ENCODE assay signal across 1 cellular context in genomic region chr15:69452702-69453513, GRCh38.
TF ChIP-seq lines count a peak whose summit lies in the region.

Gene RPLP1, plus strand, starts transcription at chr15:69452818. Its CDS starts 131 bp downstream, at chr15:69452949.

TF ChIP-seq in GM12878, 131 proteins besides CTCF, POLR2A, EP300 and RAD21 (continued from another document and continues in another):
- TF ChIP-seq ZNF687 (IDR thresholded peaks at IDR 0.05) = peak; percentile 84
- TF ChIP-seq SPI1 (IDR thresholded peaks at IDR 0.05; ENCODE audit: borderline replicate concordance, insufficient read depth, low read depth, low read length) = no peak
- no peak for TF ChIP-seq WRNIP1 (IDR thresholded peaks at IDR 0.05; ENCODE audit: borderline replicate concordance, low read depth, low read length)
- no peak for TF ChIP-seq MYB (IDR thresholded peaks at IDR 0.05; ENCODE audit: borderline replicate concordance, low read depth, low read length)
- no peak for TF ChIP-seq BCL3 (IDR thresholded peaks at IDR 0.05; ENCODE audit: borderline replicate concordance, insufficient read depth, low read depth, low read length, poor library complexity, severe bottlenecking)
- TF ChIP-seq CHD2 (IDR thresholded peaks at IDR 0.05; ENCODE audit: borderline replicate concordance, low read depth, low read length) = peak; percentile 58
- 0 out of 2 replicates have a peak, but pooled peaks have one; percentile 26 for TF ChIP-seq ZBTB4 (CRISPR knock-in tag; IDR thresholded peaks at IDR 0.05)
- TF ChIP-seq ZNF274 (IDR thresholded peaks at IDR 0.05; ENCODE audit: insufficient read depth, insufficient read length) = no peak
- TF ChIP-seq IRF5 (IDR thresholded peaks at IDR 0.05; ENCODE audit: borderline replicate concordance) = no peak
- TF ChIP-seq USF2 (IDR thresholded peaks at IDR 0.05; ENCODE audit: borderline replicate concordance, low read depth, low read length) = peak; percentile 15
- TF ChIP-seq CEBPB (IDR thresholded peaks at IDR 0.05; ENCODE audit: borderline replicate concordance in 1 of 2, low read depth in 2 of 2, low read length in 2 of 2) = no peak
- TF ChIP-seq JUNB (IDR thresholded peaks at IDR 0.05) = no peak
- TF ChIP-seq ATF3 (IDR thresholded peaks at IDR 0.05; ENCODE audit: borderline replicate concordance, extremely low read depth, low read depth, low read length) = no peak
- TF ChIP-seq DPF2 (IDR thresholded peaks at IDR 0.05) = peak; percentile 84; the same call in 1 of the 2 replicates
- TF ChIP-seq PML (IDR thresholded peaks at IDR 0.05; ENCODE audit: low read length) = peak; percentile 100
- peak; percentile 48; the same call in 1 of the 2 replicates for TF ChIP-seq TARDBP (IDR thresholded peaks at IDR 0.05; ENCODE audit: borderline replicate concordance)
- TF ChIP-seq KLF5 (IDR thresholded peaks at IDR 0.05; ENCODE audit: partially characterized antibody) = peak; percentile 24
- TF ChIP-seq IKZF1 (conservative IDR thresholded peaks at IDR 0.05) = peak; percentile 77
- TF ChIP-seq RBBP5 (conservative IDR thresholded peaks at IDR 0.05) = no peak
- TF ChIP-seq TCF3 (IDR thresholded peaks at IDR 0.05; ENCODE audit: borderline replicate concordance, insufficient read depth, low read depth, low read length) = peak; percentile 93
- TF ChIP-seq BCLAF1 (IDR thresholded peaks at IDR 0.05) = no peak
- peak; percentile 99 for TF ChIP-seq SMAD5 (IDR thresholded peaks at IDR 0.05; ENCODE audit: low read depth)
- TF ChIP-seq ELK1 (IDR thresholded peaks at IDR 0.05; ENCODE audit: low read depth, low read length) = no peak
- TF ChIP-seq JUND (IDR thresholded peaks at IDR 0.05; ENCODE audit: low read depth, low read length) = no peak
- TF ChIP-seq SUPT20H (IDR thresholded peaks at IDR 0.05; ENCODE audit: borderline replicate concordance, control insufficient read depth, low read depth, low read length) = no peak
- TF ChIP-seq BRCA1 (IDR thresholded peaks at IDR 0.05; ENCODE audit: low read depth, low read length) = no peak
- no peak for TF ChIP-seq E4F1 (IDR thresholded peaks at IDR 0.05; ENCODE audit: borderline replicate concordance, partially characterized antibody)
- TF ChIP-seq ZSCAN29 (IDR thresholded peaks at IDR 0.05) = no peak
- TF ChIP-seq BMI1 (IDR thresholded peaks at IDR 0.05; ENCODE audit: borderline replicate concordance) = no peak
- TF ChIP-seq IRF3 (IDR thresholded peaks at IDR 0.05) = peak; percentile 46; the same call in 1 of the 2 replicates
- TF ChIP-seq PBX3 (IDR thresholded peaks at IDR 0.05; ENCODE audit: insufficient replicate concordance, low read depth, low read length) = no peak
